ENCODE assay signal across 1 cellular context in genomic region chr21:30990514-30991304, GRCh38.
TF ChIP-seq lines count a peak whose summit lies in the region.

No MANE protein-coding gene starts in this region.

TF ChIP-seq in GM23338, 12 proteins besides CTCF, POLR2A, EP300 and RAD21 (continued from another document):
- TF ChIP-seq REST (IDR thresholded peaks at IDR 0.05; ENCODE audit: unreplicated experiment) (no peak), ZNF114 (CRISPR knock-in tag; IDR thresholded peaks at IDR 0.05) (no peak), ZNF331 (CRISPR knock-in tag; IDR thresholded peaks at IDR 0.05; ENCODE audit: low read depth) (no peak), POLR2AphosphoS5 (IDR thresholded peaks at IDR 0.05; ENCODE audit: low read depth) (no peak), NANOG (IDR thresholded peaks at IDR 0.05; ENCODE audit: borderline replicate concordance) (no peak), STAT1 (IDR thresholded peaks at IDR 0.05; ENCODE audit: unreplicated experiment) (no peak), ZNF462 (CRISPR knock-in tag; IDR thresholded peaks at IDR 0.05) (no peak), EZH2phosphoT487 (IDR thresholded peaks at IDR 0.05; ENCODE audit: unreplicated experiment) (no peak), CREB1 (CRISPR knock-in tag; IDR thresholded peaks at IDR 0.05; ENCODE audit: low read depth) (no peak)
TF ChIP-seq in GM23338: peak in this region for 0.
